Comparison of ENCODE assay signal across 10 cellular contexts in the genomic region with DNA sequence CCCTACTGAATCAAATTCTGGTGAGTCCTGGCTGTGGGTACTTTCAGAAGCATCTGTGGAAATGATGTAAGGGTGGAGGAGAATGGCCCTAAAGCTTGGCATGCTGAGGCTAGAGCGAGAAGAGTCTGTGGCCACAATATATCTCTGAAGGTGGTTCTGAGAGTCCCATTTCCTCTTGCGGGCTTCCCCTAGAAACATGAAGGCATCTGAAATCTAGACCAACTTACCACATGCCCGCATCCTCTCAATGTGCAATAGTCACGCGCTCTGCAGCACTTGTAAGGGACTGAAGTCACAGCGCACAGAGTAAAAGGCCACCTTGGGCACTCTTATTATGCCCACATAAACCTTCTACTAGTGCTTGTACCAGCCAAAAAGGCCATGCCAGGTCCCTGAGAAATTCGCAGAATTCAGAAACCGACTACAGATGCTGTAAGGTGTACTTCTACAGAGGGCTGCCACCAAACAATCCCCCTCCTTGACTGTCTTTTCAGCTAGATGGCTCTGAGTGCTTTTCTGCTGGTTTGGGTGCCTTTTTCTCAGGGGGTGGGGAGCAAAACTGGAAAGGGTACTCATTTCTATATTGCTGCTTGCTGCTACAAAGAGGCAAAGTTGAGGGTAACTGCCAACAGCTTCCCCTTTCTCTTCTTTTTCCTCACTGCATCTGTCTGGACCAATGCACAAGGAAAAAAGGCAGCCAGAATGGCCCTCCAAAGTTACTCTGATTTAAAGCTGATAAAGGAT.
DNase-seq lines count a peak whose midpoint lies in the region; ATAC-seq and TF ChIP-seq lines count a peak whose summit lies in the region.
"Had no signal": no experiment of that assay in that cellular context is flagged by ENCODE, and none has a peak within 500 bp of the region (broad histone marks: within the 10 kb centered on the region; RNA-seq: fewer than 3 reads in every experiment).

No MANE protein-coding gene starts in this region.

- intact Hi-C loops in CD4-positive, alpha-beta memory T cell (cut with micrococcal nuclease), result no loop called here
- intact Hi-C loops in A673 (cut with micrococcal nuclease; ENCODE audit: unreplicated experiment), result no loop called here

- no peak overlapping the region for H3K27ac ChIP-seq in CD4-positive, alpha-beta memory T cell (ENCODE audit: low read depth, low read length)
- no peak overlapping the region for H3K27ac ChIP-seq in A673 (ENCODE audit: low read depth, low read length, poor library complexity, severe bottlenecking)

- BruUV-seq in A673 (replicated peaks; lab: Mats Ljungman, UMichigan), result no TSS peak

- peaks cover 9% of the 10 kb centered on the region for H3K4me1 ChIP-seq in CD4-positive, alpha-beta memory T cell (ENCODE audit: insufficient read depth, low read length)
- H3K4me1 ChIP-seq in A673 (ENCODE audit: insufficient read depth, low read length, poor library complexity, severe bottlenecking), result no peaks in the 10 kb centered on the region

- H3K27me3 ChIP-seq in CD4-positive, alpha-beta memory T cell (ENCODE audit: insufficient read depth, low read length), result no peaks in the 10 kb centered on the region
- H3K27me3 ChIP-seq in A673 (replicated peaks; ENCODE audit: insufficient read depth, low read depth, low read length, poor library complexity), result no peaks in the 10 kb centered on the region

- POLR2A ChIA-PET in CD4-positive, alpha-beta memory T cell (lab: Charles Lee; ENCODE audit: partially characterized antibody), result no interaction called here
- POLR2A ChIA-PET in T-cell (lab: Charles Lee), result no interaction called here
- POLR2A ChIA-PET in A673 (lab: Charles Lee; ENCODE audit: low non-redundant PET), result no interaction called here

- peaks cover 2 to 16% (median 8%) of the 10 kb centered on the region in 8 donors for H3K9me3 Mint-ChIP-seq in CD4-positive, alpha-beta memory T cell
- peaks cover 6 to 13% (median 9%) of the 10 kb centered on the region in 3 donors for H3K9me3 Mint-ChIP-seq in T-cell

- peaks cover 9 to 11% (median 10%) of the 10 kb centered on the region in 4 donors for H3K4me1 Mint-ChIP-seq in CD4-positive, alpha-beta memory T cell
- peaks cover 8 to 12% (median 10%) of the 10 kb centered on the region in 3 donors for H3K4me1 Mint-ChIP-seq in T-cell

- peak in 3 of 5 donors; percentile 1 to 22 (median 5) for DNase-seq in CD4-positive, alpha-beta memory T cell
- peak in 3 of 34 experiments; percentile 5 to 8 (median 5) for DNase-seq in T-cell
- no peak for DNase-seq in DMS153 (lab: John Stamatoyannopoulos, UW)
- DNase-seq in NCI-H2107 treated with DMSO at 0.1 percent for 48 hours (lab: John Stamatoyannopoulos, UW; ENCODE audit: unreplicated experiment), result no peak
- DNase-seq in A673 (ENCODE audit: low spot score), result no peak
- DNase-seq in KBM-7, result no peak
- DNase-seq: DMS 273 treated with DMSO at 0.1 percent for 48 hours, RPMI8226 had no signal

- H3K27me3 Mint-ChIP-seq in CD4-positive, alpha-beta memory T cell, result no peaks in the 10 kb centered on the region
- H3K27me3 Mint-ChIP-seq in T-cell, result peaks cover 8 to 16% of the 10 kb centered on the region in 2 donors

- no peak overlapping the region for H3K4me3 ChIP-seq in CD4-positive, alpha-beta memory T cell (ENCODE audit: low read length in 2 of 2)
- H3K4me3 ChIP-seq in A673 (ENCODE audit: low read depth, low read length, poor library complexity, severe bottlenecking), result no peak overlapping the region

- CTCF ChIA-PET in CD4-positive, alpha-beta memory T cell (lab: Charles Lee; ENCODE audit: partially characterized antibody), result no interaction called here
- CTCF ChIA-PET in T-cell (lab: Charles Lee) (no interaction called here), A673 (lab: Charles Lee) (no interaction called here)

- no peak overlapping the region for H3K27ac Mint-ChIP-seq in CD4-positive, alpha-beta memory T cell
- H3K27ac Mint-ChIP-seq in T-cell, result no peak overlapping the region

- ATAC-seq in GM18907 (IDR thresholded peaks at IDR 0.05; ENCODE audit: unreplicated experiment), result peak; percentile 100
- peak; percentile 99 for ATAC-seq in HG02840 (IDR thresholded peaks at IDR 0.05; ENCODE audit: low FRiP score, unreplicated experiment)
- peak in 3 of 4 experiments; percentile 27 to 46 (median 43) for ATAC-seq in T-cell (replicated peaks in 1 of 4)

- H3K36me3 ChIP-seq in CD4-positive, alpha-beta memory T cell (ENCODE audit: insufficient read depth, low read length), result no peaks in the 10 kb centered on the region
- no peaks in the 10 kb centered on the region for H3K36me3 ChIP-seq in A673 (ENCODE audit: insufficient read depth, low read length, poor library complexity, severe bottlenecking)

- TF ChIP-seq CTCF in A673 (conservative IDR thresholded peaks at IDR 0.05; ENCODE audit: low read depth, low read length), result no peak

- no peaks in the 10 kb centered on the region for H3K9me3 ChIP-seq in CD4-positive, alpha-beta memory T cell (ENCODE audit: control insufficient read depth in 1 of 2, low read length in 2 of 2)
- no peaks in the 10 kb centered on the region for H3K9me3 ChIP-seq in A673 (ENCODE audit: low read depth, low read length, poor library complexity, severe bottlenecking)

- no peak overlapping the region for H3K4me3 Mint-ChIP-seq in CD4-positive, alpha-beta memory T cell
- no peak overlapping the region for H3K4me3 Mint-ChIP-seq in T-cell

- in situ Hi-C loops in KBM-7 (cut with MboI; ENCODE audit: low pct_unique_long_range_greater_than_20kb, low sequenced_read_pairs), result no loop called here

- peaks cover 3 to 15% of the 10 kb centered on the region in 2 donors for H3K36me3 Mint-ChIP-seq in CD4-positive, alpha-beta memory T cell
- peaks cover 14% of the 10 kb centered on the region for H3K36me3 Mint-ChIP-seq in T-cell

Comparison
In these comparisons a context has a peak if more than half of its experiments do, and no peak if none do; other contexts are left out.
1. DNase-seq: peak in CD4-positive, alpha-beta memory T cell (3 of 5); none in DMS153 (single experiment), NCI-H2107 treated with DMSO at 0.1 percent for 48 hours (single experiment), A673 (single experiment) and KBM-7 (single experiment).
2. ATAC-seq: peak in every context shown above with its lines; median percentile 100 in GM18907; 99 in HG02840; 43 in T-cell.